7 cellular contexts compared by ENCODE assay signal in genomic region chr9:73090214-73090613, GRCh38.
"Had no signal": no experiment of that assay in that cellular context is flagged by ENCODE, and none has a peak within 500 bp of the region (broad histone marks: within the 10 kb centered on the region; RNA-seq: fewer than 3 reads in every experiment).

No MANE protein-coding gene starts in this region.

- H3K9me3 Mint-ChIP-seq: H9, IgD-negative memory B cell had no signal

- FAIRE-seq: HTR-8/SVneo had no signal

- H3K9ac ChIP-seq: GM23248 had no signal

- H3K36me3 Mint-ChIP-seq: IgD-negative memory B cell had no signal

- DNase-seq: GM23248, GOT3, H9, HCEC 1CT, KG1 had no signal

- H2AFZ ChIP-seq: GM23248 had no signal

- H3K27ac Mint-ChIP-seq: IgD-negative memory B cell had no signal

- H3K27ac ChIP-seq: GM23248 had no signal

- H3K4me3 ChIP-seq: GM23248 had no signal

- H3K4me3 Mint-ChIP-seq: H9, IgD-negative memory B cell had no signal
